In the genomic region with DNA sequence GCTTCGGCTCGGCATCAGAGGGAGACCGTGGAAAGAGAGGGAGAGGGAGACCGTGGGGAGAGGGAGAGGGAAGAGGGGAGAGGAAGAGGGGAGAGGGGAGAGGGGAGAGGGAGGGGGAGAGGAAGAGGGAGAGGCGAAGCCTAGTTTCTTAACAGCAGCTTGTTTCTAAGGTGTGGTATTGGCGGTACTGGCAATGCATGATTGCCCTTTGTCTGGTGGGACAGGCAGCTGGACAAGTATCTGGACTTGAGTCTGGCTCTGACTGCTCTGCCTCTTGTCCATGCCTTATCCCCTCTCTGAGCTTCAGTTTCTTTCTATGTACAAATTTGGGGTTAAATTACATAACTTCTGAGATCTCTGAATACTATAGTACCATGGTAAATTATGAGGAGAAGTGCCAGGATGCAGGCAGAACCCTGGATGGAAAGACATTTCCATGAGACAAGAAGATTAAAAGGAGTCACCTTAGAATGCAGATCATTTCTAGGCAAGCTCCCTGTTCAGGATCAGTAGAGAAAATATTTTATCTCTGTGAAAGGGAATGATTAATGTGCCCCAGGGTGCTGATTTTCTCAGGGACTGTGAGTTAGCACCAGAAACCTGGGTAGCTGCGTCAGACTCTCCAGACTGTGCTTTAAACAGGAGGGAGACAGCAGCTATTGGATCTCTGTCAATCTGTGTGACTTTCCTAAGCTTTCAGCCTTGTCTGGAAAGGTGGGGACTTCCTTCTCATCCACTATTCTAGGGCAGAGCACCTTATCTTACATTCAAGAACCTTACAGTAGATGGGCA, we compare ENCODE assay signal across 23 cellular contexts. TPM values are rescaled to one million over a fixed set of nuclear protein-coding genes. Genes with fewer than 3 reads are reported as not detected.
DNase-seq lines count a peak whose midpoint lies in the region; ATAC-seq and TF ChIP-seq lines count a peak whose summit lies in the region.
"Had no signal": no experiment of that assay in that cellular context is flagged by ENCODE, and none has a peak within 500 bp of the region (broad histone marks: within the 10 kb centered on the region; RNA-seq: fewer than 3 reads in every experiment).

No MANE protein-coding gene starts in this region.

- no peak overlapping the region for H3K4me3 Mint-ChIP-seq in activated CD4-positive, alpha-beta memory T cell treated with anti-CD3 and anti-CD28 coated beads for 36 hours
- H3K4me3 Mint-ChIP-seq: CD4-positive, alpha-beta T cell; GM23338 had no signal

- CTCF ChIA-PET in activated CD4-positive, alpha-beta memory T cell treated with anti-CD3 and anti-CD28 coated beads for 36 hours (lab: Charles Lee): no interaction called here

- DNase-seq in GM13976 (ENCODE audit: low spot score) (peak; percentile 12), NCI-H524 treated with DMSO at 0.1 percent for 48 hours (lab: John Stamatoyannopoulos, UW) (peak; percentile 20), cerebellar cortex (ENCODE audit: low spot score) (peak; percentile 15), left lung (no peak), sigmoid colon (no peak), T-helper 1 cell (no peak)
- no peak for DNase-seq in activated CD4-positive, alpha-beta memory T cell treated with anti-CD3 and anti-CD28 coated beads for 36 hours
- DNase-seq: ACHN; CD4-positive, alpha-beta T cell; COR-L47; DMS 273 treated with DMSO at 0.1 percent for 48 hours; DMS79 treated with DMSO at 0.1 percent for 48 hours; NCI-H1092 treated with DMSO at 0.1 percent for 48 hours; NCI-H1436 treated with DMSO at 0.1 percent for 48 hours; NCI-H1930; OCI-M1; Right ventricle myocardium superior had no signal

- no peaks in the 10 kb centered on the region for H3K27me3 Mint-ChIP-seq in activated CD4-positive, alpha-beta memory T cell treated with anti-CD3 and anti-CD28 coated beads for 36 hours

- H3K9me3 Mint-ChIP-seq in activated CD4-positive, alpha-beta memory T cell treated with anti-CD3 and anti-CD28 coated beads for 36 hours: no peaks in the 10 kb centered on the region
- H3K9me3 Mint-ChIP-seq: CD4-positive, alpha-beta T cell had no signal

- in situ Hi-C loops in GM13976 (cut with MboI; ENCODE audit: low sequenced_read_pairs, unreplicated experiment): no loop called here

- no peak for TF ChIP-seq EP300 in sigmoid colon (IDR thresholded peaks at IDR 0.05)

- H3K27me3 ChIP-seq in left lung: no peaks in the 10 kb centered on the region
- no peaks in the 10 kb centered on the region for H3K27me3 ChIP-seq in sigmoid colon
- H3K27me3 ChIP-seq: BLaER1 had no signal

- H3K9me3 ChIP-seq in left lung: no peaks in the 10 kb centered on the region
- H3K9me3 ChIP-seq in sigmoid colon: no peaks in the 10 kb centered on the region

- H3K27ac Mint-ChIP-seq in activated CD4-positive, alpha-beta memory T cell treated with anti-CD3 and anti-CD28 coated beads for 36 hours: no peak overlapping the region
- H3K27ac Mint-ChIP-seq: CD4-positive, alpha-beta T cell; GM23338 had no signal

- TF ChIP-seq CTCF in GM13976 (IDR thresholded peaks at IDR 0.05; ENCODE audit: borderline replicate concordance, control extremely low read depth, extremely low read depth, insufficient read depth, missing control alignments) (no peak), left lung (IDR thresholded peaks at IDR 0.05) (no peak), sigmoid colon (IDR thresholded peaks at IDR 0.05) (no peak)

- H3K27ac ChIP-seq in left lung: no peak overlapping the region
- H3K27ac ChIP-seq in sigmoid colon: no peak overlapping the region
- H3K27ac ChIP-seq: BLaER1 had no signal

- no peaks in the 10 kb centered on the region for H3K36me3 Mint-ChIP-seq in activated CD4-positive, alpha-beta memory T cell treated with anti-CD3 and anti-CD28 coated beads for 36 hours

- H3K4me3 ChIP-seq in left lung: no peak overlapping the region
- no peak overlapping the region for H3K4me3 ChIP-seq in sigmoid colon
- H3K4me3 ChIP-seq: BLaER1, GM12878, GM23338, K562 had no signal

- intact Hi-C loops in left lung (cut with DNase I) (no loop called here), sigmoid colon (cut with DNase I) (no loop called here)
- intact Hi-C loops in activated CD4-positive, alpha-beta memory T cell treated with anti-CD3 and anti-CD28 coated beads for 36 hours (cut with micrococcal nuclease): no loop called here

- no peak for TF ChIP-seq POLR2A in sigmoid colon (IDR thresholded peaks at IDR 0.05)

- H3K36me3 ChIP-seq in left lung (no peaks in the 10 kb centered on the region), sigmoid colon (no peaks in the 10 kb centered on the region)
- H3K36me3 ChIP-seq: BLaER1 had no signal

- POLR2A ChIA-PET in activated CD4-positive, alpha-beta memory T cell treated with anti-CD3 and anti-CD28 coated beads for 36 hours (lab: Charles Lee): no interaction called here

- H3K4me1 ChIP-seq in left lung: no peaks in the 10 kb centered on the region
- H3K4me1 ChIP-seq in sigmoid colon: no peaks in the 10 kb centered on the region
- H3K4me1 ChIP-seq: BLaER1 had no signal

- H3K4me1 Mint-ChIP-seq in activated CD4-positive, alpha-beta memory T cell treated with anti-CD3 and anti-CD28 coated beads for 36 hours (ENCODE audit: low read depth): no peaks in the 10 kb centered on the region
- H3K4me1 Mint-ChIP-seq: GM23338 had no signal

- ATAC-seq in left lung (peak; percentile 58), HG02870 (IDR thresholded peaks at IDR 0.05; ENCODE audit: unreplicated experiment) (no peak)
- ATAC-seq: GM12878, GM23338, HCT116, K562 had no signal

- 89 to 90% methylated on average over 7 of the region's 7 CpGs for WGBS in sigmoid colon, 2 donors

RNA-seq across cellular contexts. Expression of a gene that starts 31.8 kb away (rescaled TPM):
- 10 to 100 TPM; 22.5 to 30.1 TPM for total RNA-seq in left lung
- total RNA-seq in sigmoid colon: 10 to 100 TPM; 28.9 to 49.2 (median 42.6) TPM
- 10 to 100 TPM; 28.6 to 51.3 (median 44.4) TPM for polyA plus RNA-seq in sigmoid colon
- 10 to 100 TPM; 29.2 to 32.3 TPM for total RNA-seq in activated CD4-positive, alpha-beta memory T cell treated with anti-CD3 and anti-CD28 coated beads for 36 hours

Comparison
In these comparisons a context has a peak if more than half of its experiments do, and no peak if none do; other contexts are left out.
1. DNase-seq: peak in GM13976 (single experiment), NCI-H524 treated with DMSO at 0.1 percent for 48 hours (single experiment) and cerebellar cortex (single experiment); none in left lung (0 of 2), sigmoid colon (single experiment), T-helper 1 cell (0 of 5) and activated CD4-positive, alpha-beta memory T cell treated with anti-CD3 and anti-CD28 coated beads for 36 hours (single experiment).